In the genomic region with DNA sequence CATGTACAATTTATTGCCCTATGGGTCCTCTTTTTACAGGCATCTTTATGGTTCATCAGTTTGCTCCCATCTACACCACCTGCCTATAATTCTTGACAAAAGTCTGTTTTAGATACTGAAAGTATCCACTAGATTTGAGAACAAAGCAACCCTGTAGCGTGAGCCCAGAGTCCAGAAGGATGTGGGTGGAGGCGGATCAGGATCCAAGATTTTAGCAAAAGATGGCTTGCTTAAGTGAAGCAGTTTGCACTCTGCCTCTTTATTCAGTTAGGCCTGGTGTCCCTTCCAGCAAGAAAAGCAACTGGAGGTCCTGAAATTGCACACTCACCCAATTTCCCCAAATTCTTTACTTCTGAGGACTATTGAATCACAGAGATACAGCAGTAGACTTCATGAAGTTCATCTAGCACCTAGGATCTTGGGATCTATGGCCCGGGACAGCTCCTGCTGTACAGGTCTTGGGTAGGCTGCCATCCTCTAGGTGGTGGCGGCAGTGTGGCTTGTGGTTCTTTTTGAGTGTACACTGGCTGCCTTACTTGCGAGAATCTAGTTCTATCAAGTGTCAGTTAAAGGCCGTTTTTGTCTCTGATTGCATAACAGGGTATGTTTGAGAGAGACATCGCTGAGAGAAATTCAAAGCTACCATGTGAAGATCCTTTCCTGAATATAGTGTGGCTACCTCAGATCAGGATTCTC, we compare ENCODE assay signal across 18 cellular contexts.
"Had no signal": no experiment of that assay in that cellular context is flagged by ENCODE, and none has a peak within 500 bp of the region (broad histone marks: within the 10 kb centered on the region; RNA-seq: fewer than 3 reads in every experiment).

No MANE protein-coding gene starts in this region.

- ATAC-seq: foreskin keratinocyte; left cardiac atrium; left ventricle myocardium superior; sciatic nerve; stimulated activated naive B cell treated with anti-CD40 and anti-IgM and Interleukin-4, amounts not matched to agents 10 μg/mL and 1 μg/mL and 100 μg/mL, for 72 hours; stimulated activated naive CD8-positive, alpha-beta T cell treated with anti-CD3 and anti-CD28 coated beads, Interleukin-15, amount 100 ng/mL, for 72 hours had no signal

- H3K27ac ChIP-seq: foreskin keratinocyte, spleen had no signal

- DNase-seq: effector CD4-positive, alpha-beta T cell; endodermal cell; erythroblast; foreskin keratinocyte; immature natural killer cell; kidney; left cardiac atrium; left ventricle myocardium superior; mesenchymal stem cell; naive B cell; spleen; stimulated activated CD4-positive, alpha-beta T cell treated with anti-CD3 and anti-CD28 coated beads, Interleukin-15, amount 100 ng/mL, for 24 hours; stimulated activated CD4-positive, alpha-beta T cell treated with anti-CD3 and anti-CD28 coated beads, Interleukin-1b, Interleukin-23, amount 100 ng/mL, for 48 hours; stimulated activated CD4-positive, alpha-beta T cell treated with anti-CD3 and anti-CD28 coated beads, Interleukin-4, amount 100 ng/mL, for 4 hours; stimulated activated naive B cell treated with anti-CD40 and anti-IgM and Interleukin-4, amounts not matched to agents 10 μg/mL and 1 μg/mL and 100 μg/mL, for 72 hours; stimulated activated naive CD8-positive, alpha-beta T cell treated with anti-CD3 and anti-CD28 coated beads, Interleukin-15, amount 100 ng/mL, for 72 hours; trophoblast cell had no signal
